ENCODE assay signal across 1 cellular context in genomic region chr7:142389544-142389943, GRCh38.
TF ChIP-seq lines count a peak whose summit lies in the region.

No MANE protein-coding gene starts in this region.

TF ChIP-seq in HepG2, 621 proteins besides CTCF, POLR2A, EP300 and RAD21 (continued from another document and continues in another):
- TF ChIP-seq RNF219 (CRISPR knock-in tag; IDR thresholded peaks at IDR 0.05) (no peak), HNF4A (CRISPR knock-in tag; IDR thresholded peaks at IDR 0.05) (peak; percentile 35), U2AF2 (IDR thresholded peaks at IDR 0.05; ENCODE audit: low read depth, low read length) (no peak), ZFP82 (CRISPR knock-in tag; IDR thresholded peaks at IDR 0.05; ENCODE audit: borderline replicate concordance) (no peak), SAP130 (CRISPR knock-in tag; IDR thresholded peaks at IDR 0.05; ENCODE audit: low read depth) (peak; percentile 18; the same call in 1 of the 2 replicates), ESRRA (CRISPR knock-in tag; IDR thresholded peaks at IDR 0.05; ENCODE audit: low read depth) (no peak), PAXIP1 (CRISPR knock-in tag; conservative IDR thresholded peaks at IDR 0.05) (peak; percentile 59), FOXP1 (IDR thresholded peaks at IDR 0.05) (no peak), FOXP1 (CRISPR knock-in tag; IDR thresholded peaks at IDR 0.05) (peak; percentile 52), PITX1 (CRISPR knock-in tag; IDR thresholded peaks at IDR 0.05) (0 out of 2 replicates have a peak, but pooled peaks have one; percentile 22), FOXJ3 (CRISPR knock-in tag; IDR thresholded peaks at IDR 0.05; ENCODE audit: borderline replicate concordance) (no peak), NONO (IDR thresholded peaks at IDR 0.05) (no peak), NONO (CRISPR knock-in tag; conservative IDR thresholded peaks at IDR 0.05) (no peak), TBP (CRISPR knock-in tag; IDR thresholded peaks at IDR 0.05) (no peak), TEF (CRISPR knock-in tag; IDR thresholded peaks at IDR 0.05) (no peak), HNRNPL (IDR thresholded peaks at IDR 0.05; ENCODE audit: low read depth, low read length) (no peak), ELF1 (CRISPR knock-in tag; IDR thresholded peaks at IDR 0.05) (peak; percentile 49; the same call in 1 of the 2 replicates), SMAD1 (CRISPR knock-in tag; IDR thresholded peaks at IDR 0.05; ENCODE audit: borderline replicate concordance, low read depth) (no peak), SMYD3 (CRISPR knock-in tag; IDR thresholded peaks at IDR 0.05) (no peak), SETDB1 (CRISPR knock-in tag; IDR thresholded peaks at IDR 0.05; ENCODE audit: borderline replicate concordance) (no peak), ZNF292 (CRISPR knock-in tag; IDR thresholded peaks at IDR 0.05; ENCODE audit: borderline replicate concordance, low read depth) (no peak), NR0B2 (CRISPR knock-in tag; IDR thresholded peaks at IDR 0.05) (no peak), TSC22D2 (CRISPR knock-in tag; IDR thresholded peaks at IDR 0.05; ENCODE audit: borderline replicate concordance) (no peak), JARID2 (CRISPR knock-in tag; IDR thresholded peaks at IDR 0.05; ENCODE audit: insufficient replicate concordance) (no peak), ZNF354B (CRISPR knock-in tag; IDR thresholded peaks at IDR 0.05) (no peak), ZEB1 (IDR thresholded peaks at IDR 0.05; ENCODE audit: insufficient replicate concordance, low read depth) (no peak), ISX (CRISPR knock-in tag; conservative IDR thresholded peaks at IDR 0.05) (no peak), ZNF570 (CRISPR knock-in tag; IDR thresholded peaks at IDR 0.05; ENCODE audit: borderline replicate concordance) (no peak), ELK4 (CRISPR knock-in tag; IDR thresholded peaks at IDR 0.05; ENCODE audit: borderline replicate concordance) (no peak), ZNF335 (CRISPR knock-in tag; IDR thresholded peaks at IDR 0.05) (no peak), IRX3 (CRISPR knock-in tag; IDR thresholded peaks at IDR 0.05; ENCODE audit: borderline replicate concordance, low read depth) (no peak), ZNF224 (CRISPR knock-in tag; IDR thresholded peaks at IDR 0.05) (no peak), SNAPC4 (CRISPR knock-in tag; IDR thresholded peaks at IDR 0.05) (no peak), TFAP4 (IDR thresholded peaks at IDR 0.05; ENCODE audit: borderline replicate concordance, low read depth) (peak; percentile 85), ZNF609 (CRISPR knock-in tag; IDR thresholded peaks at IDR 0.05; ENCODE audit: borderline replicate concordance) (no peak), ZNF20 (CRISPR knock-in tag; IDR thresholded peaks at IDR 0.05) (no peak), MTA1 (CRISPR knock-in tag; IDR thresholded peaks at IDR 0.05; ENCODE audit: borderline replicate concordance) (no peak), ZNF883 (CRISPR knock-in tag; IDR thresholded peaks at IDR 0.05; ENCODE audit: not compliant biosample characterization) (no peak), ZMAT5 (CRISPR knock-in tag; IDR thresholded peaks at IDR 0.05; ENCODE audit: borderline replicate concordance, low read depth) (no peak), NRL (CRISPR knock-in tag; IDR thresholded peaks at IDR 0.05; ENCODE audit: borderline replicate concordance) (no peak), MIER2 (CRISPR knock-in tag; IDR thresholded peaks at IDR 0.05) (no peak)
